ENCODE assay signal across 28 cellular contexts in the genomic region with DNA sequence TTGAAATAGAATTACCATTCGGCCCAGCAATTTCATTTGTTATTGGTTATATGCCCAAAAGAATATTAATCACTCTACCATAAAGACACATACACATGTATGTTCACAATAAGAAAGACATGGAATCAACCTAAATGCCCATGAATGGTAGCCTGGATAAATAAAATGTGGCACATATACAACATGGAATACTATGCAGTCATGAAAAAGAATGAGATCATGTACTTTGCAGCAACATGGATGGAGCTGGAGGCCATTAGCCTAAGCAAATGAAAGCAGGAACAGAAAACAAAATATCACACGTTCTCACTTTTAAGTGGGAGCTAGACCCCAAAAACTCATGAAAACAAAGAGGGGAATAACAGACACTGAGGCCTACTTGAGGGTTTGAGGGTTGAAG.
"Had no signal": no experiment of that assay in that cellular context is flagged by ENCODE, and none has a peak within 500 bp of the region (broad histone marks: within the 10 kb centered on the region; RNA-seq: fewer than 3 reads in every experiment).

No MANE protein-coding gene starts in this region.

- H3K79me2 ChIP-seq: parathyroid adenoma had no signal

- FAIRE-seq: small intestine, urothelium cell line had no signal

- H3K36me3 Mint-ChIP-seq: neural progenitor cell; stimulated activated effector memory CD8-positive, alpha-beta T cell treated with anti-CD3 and anti-CD28 coated beads, Interleukin-12 subunit alpha, Interleukin-12 subunit beta, amount 100 ng/mL, for 72 hours had no signal

- H3K27ac Mint-ChIP-seq: nephron; neural progenitor cell; progenitor cell of endocrine pancreas; stimulated activated effector memory CD8-positive, alpha-beta T cell treated with anti-CD3 and anti-CD28 coated beads, Interleukin-12 subunit alpha, Interleukin-12 subunit beta, amount 100 ng/mL, for 72 hours; stimulated activated naive B cell treated with anti-CD40 and anti-IgM and Interleukin-4, amounts not matched to agents 10 μg/mL and 1 μg/mL and 100 μg/mL, for 72 hours; stimulated activated naive CD8-positive, alpha-beta T cell treated with anti-CD3 and anti-CD28 coated beads, Interleukin-15, Interleukin-2, amounts not matched to agents 100 ng/mL and 50 ng/mL, for 24 hours had no signal

- ATAC-seq: psoas muscle; right cardiac atrium; right lobe of liver; stimulated activated effector memory CD8-positive, alpha-beta T cell treated with anti-CD3 and anti-CD28 coated beads, Interleukin-12 subunit alpha, Interleukin-12 subunit beta, amount 100 ng/mL, for 72 hours; stimulated activated naive B cell treated with anti-CD40 and anti-IgM and Interleukin-4, amounts not matched to agents 10 μg/mL and 1 μg/mL and 100 μg/mL, for 72 hours had no signal

- H3K4me1 Mint-ChIP-seq: nephron; neural progenitor cell; stimulated activated effector memory CD8-positive, alpha-beta T cell treated with anti-CD3 and anti-CD28 coated beads, Interleukin-12 subunit alpha, Interleukin-12 subunit beta, amount 100 ng/mL, for 72 hours had no signal

- H2AFZ ChIP-seq: neural progenitor cell, parathyroid adenoma had no signal

- H3K4me3 ChIP-seq: neural progenitor cell, ovary, psoas muscle, right lobe of liver, sigmoid colon, stomach, thoracic aorta, thyroid gland, tibial nerve, upper lobe of left lung, vagina had no signal

- H3K9me3 Mint-ChIP-seq: neural progenitor cell; stimulated activated effector memory CD8-positive, alpha-beta T cell treated with anti-CD3 and anti-CD28 coated beads, Interleukin-12 subunit alpha, Interleukin-12 subunit beta, amount 100 ng/mL, for 72 hours had no signal

- H3K27me3 ChIP-seq: neural progenitor cell, ovary, right lobe of liver, sigmoid colon, stomach, thyroid gland, tibial nerve, upper lobe of left lung, vagina had no signal

- H3K4me2 ChIP-seq: neural progenitor cell had no signal

- H3K9me3 ChIP-seq: ovary, psoas muscle, right lobe of liver, sigmoid colon, thoracic aorta, thyroid gland, tibial nerve, upper lobe of left lung, vagina had no signal

- H3K4me3 Mint-ChIP-seq: nephron; neural progenitor cell; stimulated activated effector memory CD8-positive, alpha-beta T cell treated with anti-CD3 and anti-CD28 coated beads, Interleukin-12 subunit alpha, Interleukin-12 subunit beta, amount 100 ng/mL, for 72 hours; stimulated activated naive B cell treated with anti-CD40 and anti-IgM and Interleukin-4, amounts not matched to agents 10 μg/mL and 1 μg/mL and 100 μg/mL, for 72 hours; stimulated activated naive CD8-positive, alpha-beta T cell treated with anti-CD3 and anti-CD28 coated beads, Interleukin-15, Interleukin-2, amounts not matched to agents 100 ng/mL and 50 ng/mL, for 24 hours had no signal

- DNase-seq: occipital lobe; ovary; posterior cingulate gyrus; psoas muscle; right cardiac atrium; right lobe of liver; sigmoid colon; small intestine; stimulated activated CD4-positive, alpha-beta T cell treated with anti-CD3 and anti-CD28 coated beads, Interleukin-15, amount 100 ng/mL, for 24 hours; stimulated activated CD4-positive, alpha-beta T cell treated with anti-CD3 and anti-CD28 coated beads, Interleukin-2, amount 100 ng/mL, for 24 hours; stimulated activated CD4-positive, alpha-beta T cell treated with anti-CD3 and anti-CD28 coated beads, Interleukin-2, amount 100 ng/mL, for 48 hours; stimulated activated CD4-positive, alpha-beta T cell treated with anti-CD3 and anti-CD28 coated beads, Interleukin-4, amount 100 ng/mL, for 24 hours; stimulated activated naive B cell treated with anti-CD40 and anti-IgM and Interleukin-4, amounts not matched to agents 10 μg/mL and 1 μg/mL and 100 μg/mL, for 72 hours; stimulated activated naive CD4-positive, alpha-beta T cell treated with Interleukin-2 at 50 U/mL for 16 hours; stomach; thyroid gland; trophoblast cell; upper lobe of left lung had no signal

- H3K9ac ChIP-seq: neural progenitor cell, parathyroid adenoma had no signal

- H3K4me1 ChIP-seq: neural progenitor cell, parathyroid adenoma, psoas muscle, right lobe of liver, stomach, thyroid gland, tibial nerve, upper lobe of left lung, vagina had no signal

- H3K27me3 Mint-ChIP-seq: progenitor cell of endocrine pancreas; stimulated activated naive B cell treated with anti-CD40 and anti-IgM and Interleukin-4, amounts not matched to agents 10 μg/mL and 1 μg/mL and 100 μg/mL, for 72 hours; stimulated activated naive CD8-positive, alpha-beta T cell treated with anti-CD3 and anti-CD28 coated beads, Interleukin-15, Interleukin-2, amounts not matched to agents 100 ng/mL and 50 ng/mL, for 24 hours had no signal

- H3K36me3 ChIP-seq: neural progenitor cell, ovary, right lobe of liver, sigmoid colon, stomach, thoracic aorta, thyroid gland, tibial nerve, upper lobe of left lung, vagina had no signal

- H3K27ac ChIP-seq: neural progenitor cell, ovary, parathyroid adenoma, psoas muscle, right lobe of liver, sigmoid colon, stomach, thoracic aorta, thyroid gland, tibial nerve, upper lobe of left lung, vagina had no signal
